1 cellular context compared by ENCODE assay signal in genomic region chr16:2904100-2904921, GRCh38.
TF ChIP-seq lines count a peak whose summit lies in the region.

No MANE protein-coding gene starts in this region.

TF ChIP-seq in K562, 482 proteins besides CTCF, POLR2A, EP300 and RAD21 (continued from another document and continues in another):
- TF ChIP-seq ARID3B (CRISPR knock-in tag; IDR thresholded peaks at IDR 0.05; ENCODE audit: borderline replicate concordance) = no peak
- no peak for TF ChIP-seq ZNF764 (CRISPR knock-in tag; IDR thresholded peaks at IDR 0.05; ENCODE audit: low read depth)
- TF ChIP-seq FOXA3 (CRISPR knock-in tag; conservative IDR thresholded peaks at IDR 0.05 in 1 of 2, IDR thresholded peaks at IDR 0.05 in 1 of 2) = 0 out of 4 replicates have a peak, but pooled peaks of 1 of the 2 experiments have one; percentile 10
- TF ChIP-seq POLR3A (IDR thresholded peaks at IDR 0.05; ENCODE audit: borderline replicate concordance, extremely low read depth, insufficient read depth, insufficient read length) = no peak
- no peak for TF ChIP-seq ZNF354B (CRISPR knock-in tag; IDR thresholded peaks at IDR 0.05)
- TF ChIP-seq SREBF2 (CRISPR knock-in tag; IDR thresholded peaks at IDR 0.05) = no peak
- no peak for TF ChIP-seq NR2F6 (CRISPR knock-in tag; IDR thresholded peaks at IDR 0.05)
- TF ChIP-seq U2AF2 (optimal IDR thresholded peaks at IDR 0.05; ENCODE audit: low read depth, low read length) = no peak
- TF ChIP-seq ZNF253 (CRISPR knock-in tag; conservative IDR thresholded peaks at IDR 0.05) = no peak
- no peak for TF ChIP-seq SMAD2 (IDR thresholded peaks at IDR 0.05; ENCODE audit: low read depth, low read length)
- no peak for TF ChIP-seq CREB3L1 (IDR thresholded peaks at IDR 0.05; ENCODE audit: borderline replicate concordance, low read depth)
- no peak for TF ChIP-seq STAT5B (CRISPR knock-in tag; IDR thresholded peaks at IDR 0.05)
- no peak for TF ChIP-seq CBX8 (IDR thresholded peaks at IDR 0.05; ENCODE audit: borderline replicate concordance, extremely low read depth, low read depth, low read length, poor library complexity, severe bottlenecking)
- TF ChIP-seq GATAD2A (IDR thresholded peaks at IDR 0.05) = no peak; the same call in 1 of the 2 replicates
- no peak for TF ChIP-seq ZNF124 (CRISPR knock-in tag; IDR thresholded peaks at IDR 0.05)
- TF ChIP-seq MAFG (tag; conservative IDR thresholded peaks at IDR 0.05) = no peak
- TF ChIP-seq ZNF41 (CRISPR knock-in tag; conservative IDR thresholded peaks at IDR 0.05) = no peak
- TF ChIP-seq MAZ (CRISPR knock-in tag; conservative IDR thresholded peaks at IDR 0.05 in 1 of 2, IDR thresholded peaks at IDR 0.05 in 1 of 2) = peak; percentile 47 to 81
- no peak for TF ChIP-seq BRF1 (IDR thresholded peaks at IDR 0.05; ENCODE audit: borderline replicate concordance, extremely low read depth, insufficient read length)
- TF ChIP-seq IRF2 (CRISPR knock-in tag; IDR thresholded peaks at IDR 0.05) = no peak
- TF ChIP-seq TARDBP (IDR thresholded peaks at IDR 0.05) = no peak
- no peak for TF ChIP-seq NFE2L1 (tag; IDR thresholded peaks at IDR 0.05; ENCODE audit: borderline replicate concordance, low read depth)
- TF ChIP-seq BCLAF1 (IDR thresholded peaks at IDR 0.05; ENCODE audit: borderline replicate concordance in 1 of 2, control insufficient read depth in 1 of 2, low read depth in 2 of 2, low read length in 1 of 2) = 0 out of 4 replicates have a peak, but pooled peaks of 1 of the 2 experiments have one; percentile 27
- no peak for TF ChIP-seq HIVEP1 (CRISPR knock-in tag; IDR thresholded peaks at IDR 0.05)
- peak; percentile 10; the same call in 1 of the 2 replicates for TF ChIP-seq HBP1 (CRISPR knock-in tag; IDR thresholded peaks at IDR 0.05)
- TF ChIP-seq MCM2 (IDR thresholded peaks at IDR 0.05; ENCODE audit: low read depth) = no peak
- peak; percentile 73 for TF ChIP-seq POLR2G (IDR thresholded peaks at IDR 0.05; ENCODE audit: low read depth, low read length)
- no peak for TF ChIP-seq CLOCK (CRISPR knock-in tag; IDR thresholded peaks at IDR 0.05; ENCODE audit: borderline replicate concordance)
- no peak for TF ChIP-seq ZBTB40 (IDR thresholded peaks at IDR 0.05)
- TF ChIP-seq ZBTB40 (CRISPR knock-in tag; IDR thresholded peaks at IDR 0.05) = no peak
- TF ChIP-seq ARID1B (IDR thresholded peaks at IDR 0.05) = peak; percentile 8; the same call in 1 of the 2 replicates
- TF ChIP-seq KAT2B (IDR thresholded peaks at IDR 0.05; ENCODE audit: low read depth, low read length) = no peak
- TF ChIP-seq E2F5 (CRISPR knock-in tag; IDR thresholded peaks at IDR 0.05) = no peak
- no peak for TF ChIP-seq ARNT (IDR thresholded peaks at IDR 0.05)
- no peak for TF ChIP-seq MCM5 (IDR thresholded peaks at IDR 0.05; ENCODE audit: low read depth)
- TF ChIP-seq DDX20 (tag; IDR thresholded peaks at IDR 0.05; ENCODE audit: low read depth) = no peak
- no peak for TF ChIP-seq BCL6 (CRISPR knock-in tag; IDR thresholded peaks at IDR 0.05)
- no peak for TF ChIP-seq ZNF507 (tag; conservative IDR thresholded peaks at IDR 0.05)
- TF ChIP-seq SP2 (IDR thresholded peaks at IDR 0.05; ENCODE audit: extremely low read depth, low read depth, low read length, poor library complexity, severe bottlenecking) = no peak
- no peak for TF ChIP-seq TOE1 (IDR thresholded peaks at IDR 0.05; ENCODE audit: borderline replicate concordance)
- TF ChIP-seq TOE1 (CRISPR knock-in tag; IDR thresholded peaks at IDR 0.05; ENCODE audit: borderline replicate concordance, low read depth) = no peak
- no peak; the same call in 1 of the 2 replicates for TF ChIP-seq ZBTB2 (IDR thresholded peaks at IDR 0.05)
